ENCODE assay signal across 8 cellular contexts in the genomic region with DNA sequence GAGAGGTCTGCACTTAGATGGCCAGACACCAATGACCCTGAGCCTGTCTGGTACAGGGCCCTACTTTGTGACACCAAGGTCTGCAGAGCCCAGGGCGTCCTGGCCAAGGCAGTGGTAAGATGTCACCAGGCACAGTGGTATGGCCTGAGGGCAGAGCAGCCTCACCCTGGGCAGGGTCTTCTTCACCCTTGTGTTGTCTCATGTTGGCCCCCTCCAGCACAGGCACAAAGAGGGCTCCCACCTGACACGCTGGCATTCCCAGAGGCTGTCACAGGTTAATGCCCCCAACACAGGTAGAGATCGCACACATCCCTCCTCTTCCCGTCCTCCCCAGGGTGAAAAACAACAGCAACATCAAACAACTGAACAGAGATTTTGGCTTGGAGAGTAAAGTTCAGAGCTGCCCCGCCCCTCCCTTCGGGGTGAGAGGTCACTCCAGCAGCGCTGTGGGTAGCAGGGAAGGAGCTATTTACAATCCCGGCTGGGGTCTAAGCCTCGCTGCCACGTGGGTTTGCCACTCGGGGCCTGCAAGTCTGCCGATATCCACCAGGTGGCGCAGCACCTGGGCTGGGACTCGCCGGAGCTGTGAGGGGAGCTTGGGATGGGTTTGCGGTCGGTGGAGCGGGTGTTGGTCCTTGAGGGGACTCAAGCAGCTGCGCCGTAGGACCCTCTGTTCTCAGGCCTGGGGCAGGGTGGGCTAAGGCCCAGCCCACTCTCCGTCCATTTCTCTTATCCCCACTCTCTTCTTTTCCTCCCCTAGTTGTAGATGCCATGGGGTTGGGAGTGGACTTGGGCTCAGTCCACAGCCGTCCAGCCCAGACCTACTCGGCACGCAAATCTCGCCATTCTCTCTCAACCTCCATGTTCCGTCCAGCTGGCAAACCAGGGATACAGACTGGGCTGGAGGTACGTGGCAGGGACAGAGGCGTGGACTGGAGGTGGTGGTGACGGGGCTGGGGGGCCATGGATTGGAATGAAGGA. TPM values are rescaled to one million over a fixed set of nuclear protein-coding genes. Genes with fewer than 3 reads are reported as not detected.
DNase-seq lines count a peak whose midpoint lies in the region; ATAC-seq, FAIRE-seq and TF ChIP-seq lines count a peak whose summit lies in the region.

No MANE protein-coding gene starts in this region.

- no peaks in the 10 kb centered on the region for H3K36me3 ChIP-seq in ascending aorta
- H3K36me3 ChIP-seq in small intestine (ENCODE audit: control insufficient read depth in 2 of 2, insufficient read depth in 2 of 2, low read length in 2 of 2) = no peaks in the 10 kb centered on the region

- H3K27ac ChIP-seq in ascending aorta = no peak overlapping the region
- no peak overlapping the region for H3K27ac ChIP-seq in small intestine (ENCODE audit: low read depth in 1 of 2, low read length in 1 of 2)

- WGBS in small intestine, 3 donors = 14 to 24% (median 16%) methylated on average over 29 of the region's 29 CpGs

- ATAC-seq in HG02623 (IDR thresholded peaks at IDR 0.05; ENCODE audit: unreplicated experiment) (no peak), GM21447 (IDR thresholded peaks at IDR 0.05; ENCODE audit: unreplicated experiment) (no peak)

- intact Hi-C loops in ascending aorta (cut with DNase I) = loop anchor here (1.0 to 2.0 kb wide), 3 partner anchors 35 to 77 kb away; a partner anchor contains a TSS

- DNase-seq in NCI-H1694 treated with DMSO at 0.1 percent for 48 hours (lab: John Stamatoyannopoulos, UW) = peak; percentile 85
- DNase-seq in T1000 (lab: John Stamatoyannopoulos, UW) = peak; percentile 67
- peak in 1 of 2 donors; percentile 86 for DNase-seq in ascending aorta (ENCODE audit: low spot score in 2 of 2)
- DNase-seq in hypothalamus (lab: John Stamatoyannopoulos, UW) = peak in 46 of 51 donors; percentile 19 to 83 (median 61)
- DNase-seq in small intestine = peak; percentile 71

- H3K9me3 ChIP-seq in ascending aorta (no peaks in the 10 kb centered on the region), small intestine (ENCODE audit: control insufficient read depth, low read depth) (no peaks in the 10 kb centered on the region)

- no peak for FAIRE-seq in small intestine (lab: Jason Lieb, UNC)

- H3K4me1 ChIP-seq in ascending aorta (peaks cover 0 to 6% of the 10 kb centered on the region in 2 donors), small intestine (ENCODE audit: control insufficient read depth in 2 of 2, insufficient read depth in 1 of 2, low read depth in 1 of 2, low read length in 1 of 2) (no peaks in the 10 kb centered on the region)

- H3K4me3 ChIP-seq in GM12875 (ENCODE audit: low read depth, low read length) = no peak overlapping the region
- no peak overlapping the region for H3K4me3 ChIP-seq in ascending aorta
- H3K4me3 ChIP-seq in small intestine (ENCODE audit: low read depth in 1 of 2, low read length in 2 of 2) = no peak overlapping the region

- TF ChIP-seq CTCF in GM12875 (IDR thresholded peaks at IDR 0.05; ENCODE audit: borderline replicate concordance, insufficient read depth, low read depth, low read length) = peak; percentile 98
- peak; percentile 93 to 99 (median 98) for TF ChIP-seq CTCF in ascending aorta (IDR thresholded peaks at IDR 0.05)

- no peaks in the 10 kb centered on the region for H3K27me3 ChIP-seq in ascending aorta
- H3K27me3 ChIP-seq in small intestine (ENCODE audit: control insufficient read depth in 2 of 2, insufficient read depth in 2 of 2, low read length in 2 of 2) = no peaks in the 10 kb centered on the region

RNA-seq across cellular contexts. Expression of a gene that starts 12.7 kb away (rescaled TPM):
- total RNA-seq in ascending aorta = 1.5 TPM
- polyA plus RNA-seq in small intestine = 1 to 10 TPM; 2.0 to 7.0 (median 4.5) TPM

RNA-seq across cellular contexts. Expression of a gene that starts 27.8 kb away (rescaled TPM):
- 11.2 TPM for total RNA-seq in ascending aorta
- 10 to 100 TPM; 16.8 to 17.5 (median 17.2) TPM for polyA plus RNA-seq in small intestine

RNA-seq across cellular contexts. Expression of a gene that starts 36.3 kb away (rescaled TPM):
- 66.7 TPM for total RNA-seq in ascending aorta
- 100 to 1,000 TPM in 2 of 3 donors, 10 to 100 TPM in 1; 50.6 to 166 (median 154) TPM for polyA plus RNA-seq in small intestine

RNA-seq across cellular contexts. Expression of a gene that starts 40.2 kb away (rescaled TPM):
- total RNA-seq in ascending aorta = 610 TPM
- polyA plus RNA-seq in small intestine = 100 to 1,000 TPM; 143 to 206 (median 152) TPM

RNA-seq across cellular contexts. Expression of a gene that starts 44.3 kb away (rescaled TPM):
- total RNA-seq in ascending aorta = 9.4 TPM
- 10 to 100 TPM; 44.6 to 99.5 (median 55.9) TPM for polyA plus RNA-seq in small intestine
